8 cellular contexts compared by ENCODE assay signal in genomic region chr13:23683084-23683483, GRCh38.
"Had no signal": no experiment of that assay in that cellular context is flagged by ENCODE, and none has a peak within 500 bp of the region (broad histone marks: within the 10 kb centered on the region; RNA-seq: fewer than 3 reads in every experiment).

No MANE protein-coding gene starts in this region.

- FAIRE-seq: HTR-8/SVneo, K562 had no signal

- H2AFZ ChIP-seq: GM23248 had no signal

- ATAC-seq: HCT116, K562 had no signal

- H3K9me3 ChIP-seq: HAP-1 had no signal

- DNase-seq: GM23248, GOT3, H7, HFFc6 had no signal

- H3K4me3 ChIP-seq: GM23248, HAP-1, K562 had no signal

- H3K36me3 ChIP-seq: HAP-1 had no signal

- H3K9ac ChIP-seq: GM23248 had no signal

- H3K4me1 ChIP-seq: HAP-1 had no signal

- H3K27ac ChIP-seq: GM23248 had no signal
